Comparison of ENCODE assay signal across 14 cellular contexts in the genomic region with DNA sequence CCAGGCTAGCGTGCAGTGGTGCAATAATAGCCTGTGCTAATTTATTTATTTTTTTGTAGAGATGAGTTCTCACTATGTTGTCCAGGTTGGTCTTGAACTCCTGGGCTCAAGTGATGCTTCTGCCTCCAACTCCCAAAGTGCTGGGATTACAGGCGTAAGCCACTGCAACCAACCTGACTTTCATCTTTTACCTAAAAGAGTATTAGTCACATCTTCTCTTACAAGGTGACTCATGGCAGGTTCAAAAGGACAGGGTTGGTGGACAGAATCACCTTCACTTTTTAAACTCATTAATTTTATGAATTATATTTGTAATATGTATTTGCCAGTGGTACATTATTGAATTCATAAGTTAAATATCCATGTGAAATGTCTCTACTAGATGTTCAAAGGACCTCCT.
"Had no signal": no experiment of that assay in that cellular context is flagged by ENCODE, and none has a peak within 500 bp of the region (broad histone marks: within the 10 kb centered on the region; RNA-seq: fewer than 3 reads in every experiment).

No MANE protein-coding gene starts in this region.

- H3K36me3 ChIP-seq: colonic mucosa, heart left ventricle had no signal

- DNase-seq: colonic mucosa; effector CD4-positive, alpha-beta T cell; endodermal cell; heart left ventricle; hippocampal formation; naive thymus-derived CD4-positive, alpha-beta T cell; nephron progenitor cell; psoas muscle; retina; stimulated activated CD4-positive, alpha-beta T cell treated with anti-CD3 and anti-CD28 coated beads, Interleukin-2, amount 100 ng/mL, for 24 hours; stimulated activated CD4-positive, alpha-beta T cell treated with anti-CD3 and anti-CD28 coated beads, Interleukin-4, amount 100 ng/mL, for 4 hours; stimulated activated naive B cell treated with anti-CD40 and anti-IgM and Interleukin-4, amounts not matched to agents 10 μg/mL and 1 μg/mL and 100 μg/mL, for 72 hours; trophoblast cell had no signal

- H3K27ac ChIP-seq: colonic mucosa, heart left ventricle, psoas muscle had no signal

- H3K27me3 Mint-ChIP-seq: stimulated activated naive B cell treated with anti-CD40 and anti-IgM and Interleukin-4, amounts not matched to agents 10 μg/mL and 1 μg/mL and 100 μg/mL, for 72 hours had no signal

- H3K9me3 ChIP-seq: colonic mucosa, psoas muscle had no signal

- H3K4me1 Mint-ChIP-seq: naive thymus-derived CD4-positive, alpha-beta T cell; nephron progenitor cell; stimulated activated naive B cell treated with anti-CD40 and anti-IgM and Interleukin-4, amounts not matched to agents 10 μg/mL and 1 μg/mL and 100 μg/mL, for 72 hours had no signal

- H3K4me3 ChIP-seq: colonic mucosa, heart left ventricle, psoas muscle had no signal

- H3K4me3 Mint-ChIP-seq: endodermal cell; naive thymus-derived CD4-positive, alpha-beta T cell; nephron progenitor cell; stimulated activated naive B cell treated with anti-CD40 and anti-IgM and Interleukin-4, amounts not matched to agents 10 μg/mL and 1 μg/mL and 100 μg/mL, for 72 hours had no signal

- H3K36me3 Mint-ChIP-seq: naive thymus-derived CD4-positive, alpha-beta T cell; stimulated activated naive B cell treated with anti-CD40 and anti-IgM and Interleukin-4, amounts not matched to agents 10 μg/mL and 1 μg/mL and 100 μg/mL, for 72 hours had no signal

- ATAC-seq: heart left ventricle; naive thymus-derived CD4-positive, alpha-beta T cell; psoas muscle; sciatic nerve; stimulated activated naive B cell treated with anti-CD40 and anti-IgM and Interleukin-4, amounts not matched to agents 10 μg/mL and 1 μg/mL and 100 μg/mL, for 72 hours had no signal

- H3K27me3 ChIP-seq: colonic mucosa, heart left ventricle had no signal

- H3K4me1 ChIP-seq: colonic mucosa, psoas muscle had no signal

- H3K27ac Mint-ChIP-seq: endodermal cell; naive thymus-derived CD4-positive, alpha-beta T cell; nephron progenitor cell; stimulated activated naive B cell treated with anti-CD40 and anti-IgM and Interleukin-4, amounts not matched to agents 10 μg/mL and 1 μg/mL and 100 μg/mL, for 72 hours had no signal
